ENCODE assay signal across 25 cellular contexts in genomic region chr14:63644741-63645140, GRCh38. TPM values are rescaled to one million over a fixed set of nuclear protein-coding genes. Genes with fewer than 3 reads are reported as not detected.
DNase-seq lines count a peak whose midpoint lies in the region; ATAC-seq, FAIRE-seq and TF ChIP-seq lines count a peak whose summit lies in the region.
"Had no signal": no experiment of that assay in that cellular context is flagged by ENCODE, and none has a peak within 500 bp of the region (broad histone marks: within the 10 kb centered on the region; RNA-seq: fewer than 3 reads in every experiment).

No MANE protein-coding gene starts in this region.

- H3K4me3 ChIP-seq in HepG2 (replicated peaks in 1 of 3; ENCODE audit: insufficient read depth in 1 of 3, low read depth in 2 of 3, low read length in 3 of 3), result no peak overlapping the region
- H3K4me3 ChIP-seq in right lobe of liver, result no peak overlapping the region
- H3K4me3 ChIP-seq in neural progenitor cell, result no peak overlapping the region

- H3K4me1 ChIP-seq in HepG2 (ENCODE audit: insufficient read depth, low read length) (peaks cover 20% of the 10 kb centered on the region), right lobe of liver (no peaks in the 10 kb centered on the region), neural progenitor cell (peaks cover 5% of the 10 kb centered on the region)

- FAIRE-seq in HepG2 (lab: Jason Lieb, UNC), result no peak
- FAIRE-seq: D721Med, GM18507, H1, RCC 7860 had no signal

- BruUV-seq in HepG2 (replicated peaks; lab: Mats Ljungman, UMichigan), result no TSS peak

- H3K27me3 ChIP-seq in HepG2 (ENCODE audit: control insufficient read depth in 1 of 2, insufficient read depth in 2 of 2, low read length in 2 of 2), result no peaks in the 10 kb centered on the region
- H3K27me3 ChIP-seq in right lobe of liver, result no peaks in the 10 kb centered on the region
- no peaks in the 10 kb centered on the region for H3K27me3 ChIP-seq in neural progenitor cell

- H3K36me3 Mint-ChIP-seq in activated CD4-positive, alpha-beta memory T cell treated with anti-CD3 and anti-CD28 coated beads for 36 hours, result peaks cover 3% of the 10 kb centered on the region
- peaks cover 2% of the 10 kb centered on the region for H3K36me3 Mint-ChIP-seq in activated CD4-positive, alpha-beta memory T cell treated with anti-CD3 and anti-CD28 coated beads, Interleukin-2, amount 10 ng/mL, durations not matched to agents 7 days and 5 days (ENCODE audit: low read depth)
- peaks cover 8% of the 10 kb centered on the region for H3K36me3 Mint-ChIP-seq in activated naive CD8-positive, alpha-beta T cell treated with anti-CD3 and anti-CD28 coated beads, Interleukin-2, amount 50 U/mL, for 24 hours (ENCODE audit: low read depth)
- H3K36me3 Mint-ChIP-seq in stimulated activated effector memory CD8-positive, alpha-beta T cell treated with anti-CD3 and anti-CD28 coated beads, Interleukin-12 subunit alpha, Interleukin-12 subunit beta, amount 100 ng/mL, for 72 hours, result peaks cover 20% of the 10 kb centered on the region
- H3K36me3 Mint-ChIP-seq in neural progenitor cell, result peaks cover 2% of the 10 kb centered on the region

- no peak for ATAC-seq in HepG2
- ATAC-seq in right lobe of liver, result no peak
- no peak for ATAC-seq in activated naive CD8-positive, alpha-beta T cell treated with anti-CD3 and anti-CD28 coated beads, Interleukin-2, amount 50 U/mL, for 24 hours
- no peak for ATAC-seq in stimulated activated effector memory CD8-positive, alpha-beta T cell treated with anti-CD3 and anti-CD28 coated beads, Interleukin-12 subunit alpha, Interleukin-12 subunit beta, amount 100 ng/mL, for 72 hours
- ATAC-seq: HCT116 had no signal

- no peak for TF ChIP-seq CTCF in HepG2 (CRISPR knock-in tag; IDR thresholded peaks at IDR 0.05)
- no peak for TF ChIP-seq CTCF in right lobe of liver (IDR thresholded peaks at IDR 0.05)
- no peak for TF ChIP-seq CTCF in neural progenitor cell (IDR thresholded peaks at IDR 0.05)

- H2AFZ ChIP-seq in HepG2 (ENCODE audit: low read length) (no peak overlapping the region), neural progenitor cell (replicated peaks) (no peak overlapping the region)

- no peaks in the 10 kb centered on the region for H4K20me1 ChIP-seq in HepG2 (ENCODE audit: insufficient read depth, low read length)
- H4K20me1 ChIP-seq in neural progenitor cell (ENCODE audit: low read depth), result no peaks in the 10 kb centered on the region

- H3F3A ChIP-seq in neural progenitor cell (ENCODE audit: low read depth), result peaks cover 10% of the 10 kb centered on the region

- no peak overlapping the region for H3K4me2 ChIP-seq in HepG2 (ENCODE audit: low read depth, low read length)
- H3K4me2 ChIP-seq in neural progenitor cell, result no peak overlapping the region

- WGBS in HepG2 (ENCODE audit: low lambda C conversion rate), result 96% methylated on average over 2 of the region's 2 CpGs
- 86% methylated on average over 2 of the region's 2 CpGs for WGBS in right lobe of liver (ENCODE audit: insufficient coverage, low coverage, low lambda C conversion rate, missing lambda C conversion rate)

- TF ChIP-seq POLR2A in HepG2 (IDR thresholded peaks at IDR 0.05; ENCODE audit: insufficient read depth in 1 of 2, low read depth in 2 of 2, low read length in 2 of 2) (no peak), right lobe of liver (IDR thresholded peaks at IDR 0.05) (no peak)

- peak; percentile 26 for DNase-seq in activated CD4-positive, alpha-beta memory T cell treated with anti-CD3 and anti-CD28 coated beads for 36 hours
- DNase-seq in activated CD4-positive, alpha-beta memory T cell treated with anti-CD3 and anti-CD28 coated beads, Interleukin-2, amount 10 ng/mL, durations not matched to agents 7 days and 5 days, result no peak
- no peak for DNase-seq in HepG2 (ENCODE audit: low spot score)
- DNase-seq in right lobe of liver, result no peak
- DNase-seq in activated naive CD8-positive, alpha-beta T cell treated with anti-CD3 and anti-CD28 coated beads, Interleukin-2, amount 50 U/mL, for 24 hours, result no peak
- no peak for DNase-seq in stimulated activated effector memory CD8-positive, alpha-beta T cell treated with anti-CD3 and anti-CD28 coated beads, Interleukin-12 subunit alpha, Interleukin-12 subunit beta, amount 100 ng/mL, for 72 hours (ENCODE audit: low spot score in 2 of 2)
- DNase-seq in neural progenitor cell (ENCODE audit: low spot score), result no peak
- no peak for DNase-seq in stimulated activated CD4-positive, alpha-beta T cell treated with anti-CD3 and anti-CD28 coated beads, Interleukin-4, amount 100 ng/mL, for 4 hours
- DNase-seq: AML-193; C1 segment of cervical spinal cord; DMS53; GDM1; Karpas-422; NCI-H1694; NCI-H2081; NCI-H2171; NCI-H345; NCI-H524; NCI-H774; NK-92 treated with Interleukin-12 subunit alpha and Interleukin-12 subunit beta, amount 100 ng/mL, for 24 hours had no signal

- TF ChIP-seq EP300 in HepG2 (IDR thresholded peaks at IDR 0.05; ENCODE audit: low read depth in 2 of 2, low read length in 2 of 2) (no peak), HepG2 (CRISPR knock-in tag; IDR thresholded peaks at IDR 0.05; ENCODE audit: borderline replicate concordance) (no peak)

- H3K4me3 Mint-ChIP-seq in activated CD4-positive, alpha-beta memory T cell treated with anti-CD3 and anti-CD28 coated beads for 36 hours, result no peak overlapping the region
- no peak overlapping the region for H3K4me3 Mint-ChIP-seq in activated CD4-positive, alpha-beta memory T cell treated with anti-CD3 and anti-CD28 coated beads, Interleukin-2, amount 10 ng/mL, durations not matched to agents 7 days and 5 days
- no peak overlapping the region for H3K4me3 Mint-ChIP-seq in activated naive CD8-positive, alpha-beta T cell treated with anti-CD3 and anti-CD28 coated beads, Interleukin-2, amount 50 U/mL, for 24 hours
- H3K4me3 Mint-ChIP-seq in stimulated activated effector memory CD8-positive, alpha-beta T cell treated with anti-CD3 and anti-CD28 coated beads, Interleukin-12 subunit alpha, Interleukin-12 subunit beta, amount 100 ng/mL, for 72 hours, result no peak overlapping the region
- no peak overlapping the region for H3K4me3 Mint-ChIP-seq in neural progenitor cell

- peaks cover 8% of the 10 kb centered on the region for H3K79me2 ChIP-seq in HepG2 (ENCODE audit: insufficient read depth, low read length)
- H3K79me2 ChIP-seq in neural progenitor cell (ENCODE audit: low read depth), result peaks cover 23% of the 10 kb centered on the region

- intact Hi-C loops in activated CD4-positive, alpha-beta memory T cell treated with anti-CD3 and anti-CD28 coated beads for 36 hours (cut with micrococcal nuclease), result loop anchor here (5.0 kb wide), 6 partner anchors 68 to 1458 kb away; partner anchors contain the start of genes HSPA2, MAX, MTHFD1 and SYNE2
- intact Hi-C loops in HepG2 (cut with micrococcal nuclease; ENCODE audit: unreplicated experiment) (loop anchor here (5.0 kb wide), 2 partner anchors 83 to 102 kb away; partner anchors contain the start of genes PPP2R5E and SGPP1), right lobe of liver (cut with DNase I) (no loop called here)

- in situ Hi-C loops in HepG2 (cut with HindIII; ENCODE audit: extremely low pct_ligation_motif_present, low pct_unique_long_range_greater_than_20kb), result no loop called here

- no peak for TF ChIP-seq RAD21 in HepG2 (CRISPR knock-in tag; IDR thresholded peaks at IDR 0.05)

- H3K27ac ChIP-seq in HepG2 (ENCODE audit: extremely low read length, insufficient read depth, low read length) (no peak overlapping the region), right lobe of liver (no peak overlapping the region), neural progenitor cell (no peak overlapping the region)

- H3K9me3 ChIP-seq in HepG2 (ENCODE audit: low read length) (no peaks in the 10 kb centered on the region), right lobe of liver (no peaks in the 10 kb centered on the region), neural progenitor cell (ENCODE audit: low read depth) (no peaks in the 10 kb centered on the region)

- no peak overlapping the region for H3K9ac ChIP-seq in HepG2 (ENCODE audit: insufficient read depth, low read depth, low read length)
- no peak overlapping the region for H3K9ac ChIP-seq in neural progenitor cell

- peaks cover 27% of the 10 kb centered on the region for H3K4me1 Mint-ChIP-seq in activated CD4-positive, alpha-beta memory T cell treated with anti-CD3 and anti-CD28 coated beads for 36 hours (ENCODE audit: low read depth)
- peaks cover 20% of the 10 kb centered on the region for H3K4me1 Mint-ChIP-seq in activated CD4-positive, alpha-beta memory T cell treated with anti-CD3 and anti-CD28 coated beads, Interleukin-2, amount 10 ng/mL, durations not matched to agents 7 days and 5 days
- peaks cover 40% of the 10 kb centered on the region for H3K4me1 Mint-ChIP-seq in activated naive CD8-positive, alpha-beta T cell treated with anti-CD3 and anti-CD28 coated beads, Interleukin-2, amount 50 U/mL, for 24 hours
- H3K4me1 Mint-ChIP-seq in stimulated activated effector memory CD8-positive, alpha-beta T cell treated with anti-CD3 and anti-CD28 coated beads, Interleukin-12 subunit alpha, Interleukin-12 subunit beta, amount 100 ng/mL, for 72 hours, result peaks cover 16% of the 10 kb centered on the region
- peaks cover 7% of the 10 kb centered on the region for H3K4me1 Mint-ChIP-seq in neural progenitor cell

- H3K27me3 Mint-ChIP-seq in activated CD4-positive, alpha-beta memory T cell treated with anti-CD3 and anti-CD28 coated beads for 36 hours, result no peaks in the 10 kb centered on the region
- no peaks in the 10 kb centered on the region for H3K27me3 Mint-ChIP-seq in activated CD4-positive, alpha-beta memory T cell treated with anti-CD3 and anti-CD28 coated beads, Interleukin-2, amount 10 ng/mL, durations not matched to agents 7 days and 5 days
- H3K27me3 Mint-ChIP-seq in activated naive CD8-positive, alpha-beta T cell treated with anti-CD3 and anti-CD28 coated beads, Interleukin-2, amount 50 U/mL, for 24 hours, result no peaks in the 10 kb centered on the region
- no peaks in the 10 kb centered on the region for H3K27me3 Mint-ChIP-seq in neural progenitor cell (ENCODE audit: insufficient read depth, low read depth)

- no peaks in the 10 kb centered on the region for H3K36me3 ChIP-seq in HepG2 (replicated peaks in 1 of 2; ENCODE audit: control insufficient read depth in 1 of 2, insufficient read depth in 2 of 2, low read length in 2 of 2)
- H3K36me3 ChIP-seq in right lobe of liver, result no peaks in the 10 kb centered on the region
- H3K36me3 ChIP-seq in neural progenitor cell, result no peaks in the 10 kb centered on the region

- CTCF ChIA-PET in activated CD4-positive, alpha-beta memory T cell treated with anti-CD3 and anti-CD28 coated beads for 36 hours (lab: Charles Lee), result no interaction called here
- CTCF ChIA-PET in activated CD4-positive, alpha-beta memory T cell treated with anti-CD3 and anti-CD28 coated beads, Interleukin-2, amount 10 ng/mL, durations not matched to agents 7 days and 5 days (lab: Charles Lee), result interaction anchor here (0.9 to 1.6 kb wide), 3 partner anchors 10 to 128 kb away, joined by 3 to 9 read pairs (median 3); no protein-coding TSS in a partner anchor
- CTCF ChIA-PET in HepG2 (lab: Yijun Ruan, JAX; ENCODE audit: low intra/inter-chr PET ratio, low total read pairs), result no interaction called here

- H3K9me3 Mint-ChIP-seq in activated CD4-positive, alpha-beta memory T cell treated with anti-CD3 and anti-CD28 coated beads for 36 hours, result no peaks in the 10 kb centered on the region
- H3K9me3 Mint-ChIP-seq in activated CD4-positive, alpha-beta memory T cell treated with anti-CD3 and anti-CD28 coated beads, Interleukin-2, amount 10 ng/mL, durations not matched to agents 7 days and 5 days, result no peaks in the 10 kb centered on the region
- H3K9me3 Mint-ChIP-seq in activated naive CD8-positive, alpha-beta T cell treated with anti-CD3 and anti-CD28 coated beads, Interleukin-2, amount 50 U/mL, for 24 hours, result no peaks in the 10 kb centered on the region
- H3K9me3 Mint-ChIP-seq in stimulated activated effector memory CD8-positive, alpha-beta T cell treated with anti-CD3 and anti-CD28 coated beads, Interleukin-12 subunit alpha, Interleukin-12 subunit beta, amount 100 ng/mL, for 72 hours, result no peaks in the 10 kb centered on the region
- no peaks in the 10 kb centered on the region for H3K9me3 Mint-ChIP-seq in neural progenitor cell

- POLR2A ChIA-PET in activated CD4-positive, alpha-beta memory T cell treated with anti-CD3 and anti-CD28 coated beads for 36 hours (lab: Charles Lee), result interaction anchor here (0.6 kb wide), 1 partner anchor 661 kb away, joined by 3 read pairs; no protein-coding TSS in a partner anchor
- POLR2A ChIA-PET in activated CD4-positive, alpha-beta memory T cell treated with anti-CD3 and anti-CD28 coated beads, Interleukin-2, amount 10 ng/mL, durations not matched to agents 7 days and 5 days (lab: Charles Lee), result no interaction called here
- POLR2A ChIA-PET in HepG2 (lab: Yijun Ruan, JAX), result no interaction called here

- H3K27ac Mint-ChIP-seq in activated CD4-positive, alpha-beta memory T cell treated with anti-CD3 and anti-CD28 coated beads for 36 hours, result peak overlapping the region; percentile 51
- no peak overlapping the region for H3K27ac Mint-ChIP-seq in activated CD4-positive, alpha-beta memory T cell treated with anti-CD3 and anti-CD28 coated beads, Interleukin-2, amount 10 ng/mL, durations not matched to agents 7 days and 5 days
- peak overlapping the region; percentile 39 for H3K27ac Mint-ChIP-seq in activated naive CD8-positive, alpha-beta T cell treated with anti-CD3 and anti-CD28 coated beads, Interleukin-2, amount 50 U/mL, for 24 hours
- peak overlapping the region; percentile 48 for H3K27ac Mint-ChIP-seq in stimulated activated effector memory CD8-positive, alpha-beta T cell treated with anti-CD3 and anti-CD28 coated beads, Interleukin-12 subunit alpha, Interleukin-12 subunit beta, amount 100 ng/mL, for 72 hours
- no peak overlapping the region for H3K27ac Mint-ChIP-seq in neural progenitor cell

RNA-seq across cellular contexts. Expression of gene WDR89, which starts 3.1 kb away (rescaled TPM):
- total RNA-seq in activated CD4-positive, alpha-beta memory T cell treated with anti-CD3 and anti-CD28 coated beads for 36 hours, result 10 to 100 TPM; 27.3 to 30.4 TPM
- total RNA-seq in activated CD4-positive, alpha-beta memory T cell treated with anti-CD3 and anti-CD28 coated beads, Interleukin-2, amount 10 ng/mL, durations not matched to agents 7 days and 5 days, result 10 to 100 TPM; 20.1 to 21.9 TPM
- total RNA-seq in HepG2 (2016; rRNA removed; fragmentation: Illumina TruSeq; extraction: Trizol) (20.1 and 37.0 TPM in 2 replicates), right lobe of liver (1 to 10 TPM; 3.3 to 7.9 (median 5.8) TPM), neural progenitor cell (ENCODE audit: low replicate concordance) (23.3 and 39.0 TPM in 2 replicates)
- total RNA-seq in HepG2 (2016; cell fraction: cytosol; rRNA removed; fragmentation: Illumina TruSeq; extraction: Trizol; ENCODE audit: low read depth), result 13.0 and 15.7 TPM in 2 replicates
- total RNA-seq in HepG2 (2016; cell fraction: insoluble cytoplasmic fraction; rRNA removed; fragmentation: Illumina TruSeq; extraction: Trizol), result 21.8 and 36.8 TPM in 2 replicates
- 14.1 and 17.0 TPM in 2 replicates for total RNA-seq in HepG2 (2016; cell fraction: membrane; rRNA removed; fragmentation: Illumina TruSeq; extraction: Trizol)
- 11.0 and 12.6 TPM in 2 replicates for total RNA-seq in HepG2 (2016; cell fraction: nucleus; rRNA removed; fragmentation: Illumina TruSeq; extraction: Trizol)
- polyA plus RNA-seq in HepG2 (2011; rRNA removed), result 4.2 and 5.2 TPM in 2 replicates
- 1.5 and 3.3 TPM in 2 replicates for polyA plus RNA-seq in HepG2 (2011; cell fraction: cytosol; rRNA removed)
- polyA plus RNA-seq in HepG2 (2011; cell fraction: nucleus; rRNA removed), result 1.2 and 2.2 TPM in 2 replicates
- polyA plus RNA-seq in HepG2 (2012), result 8.8 and 10.4 TPM in 2 replicates
- polyA plus RNA-seq in HepG2 (2016; cell fraction: cytosol; fragmentation: Illumina TruSeq; extraction: Trizol; ENCODE audit: low read depth), result 0.91 and 0.95 TPM in 2 replicates
- polyA plus RNA-seq in HepG2 (2016; cell fraction: insoluble cytoplasmic fraction; fragmentation: Illumina TruSeq; extraction: Trizol; ENCODE audit: low read depth), result 19.5 and 21.1 TPM in 2 replicates
- 3.0 and 3.7 TPM in 2 replicates for polyA plus RNA-seq in HepG2 (2016; cell fraction: membrane; fragmentation: Illumina TruSeq; extraction: Trizol; ENCODE audit: low read depth)
- polyA plus RNA-seq in HepG2 (2016; cell fraction: nucleus; fragmentation: Illumina TruSeq; extraction: Trizol; ENCODE audit: insufficient read depth, low read depth), result 11.3 and 13.0 TPM in 2 replicates
- 4.7 and 6.7 TPM in 2 replicates for polyA minus RNA-seq in HepG2 (2011; rRNA and poly(A)+ RNA removed; ENCODE audit: low replicate concordance)
- polyA minus RNA-seq in HepG2 (2011; cell fraction: cytosol; rRNA and poly(A)+ RNA removed), result 7.7 and 9.3 TPM in 2 replicates
- polyA minus RNA-seq in HepG2 (2011; cell fraction: nucleus; rRNA and poly(A)+ RNA removed), result 9.4 and 10.9 TPM in 2 replicates

Comparison
In these comparisons a context has a peak if more than half of its experiments do, and no peak if none do; other contexts are left out.
1. H3K27ac Mint-ChIP-seq: peak in activated CD4-positive, alpha-beta memory T cell treated with anti-CD3 and anti-CD28 coated beads for 36 hours (single experiment), activated naive CD8-positive, alpha-beta T cell treated with anti-CD3 and anti-CD28 coated beads, Interleukin-2, amount 50 U/mL, for 24 hours (single experiment) and stimulated activated effector memory CD8-positive, alpha-beta T cell treated with anti-CD3 and anti-CD28 coated beads, Interleukin-12 subunit alpha, Interleukin-12 subunit beta, amount 100 ng/mL, for 72 hours (single experiment); none in activated CD4-positive, alpha-beta memory T cell treated with anti-CD3 and anti-CD28 coated beads, Interleukin-2, amount 10 ng/mL, durations not matched to agents 7 days and 5 days (single experiment) and neural progenitor cell (single experiment).
2. intact Hi-C loops: an anchor here in activated CD4-positive, alpha-beta memory T cell treated with anti-CD3 and anti-CD28 coated beads for 36 hours (5.0 kb wide) and HepG2 (5.0 kb wide); none called in right lobe of liver.